9 cellular contexts compared by ENCODE assay signal in genomic region chr20:9609892-9610502, GRCh38.
DNase-seq lines count a peak whose midpoint lies in the region; ATAC-seq and TF ChIP-seq lines count a peak whose summit lies in the region.
"Had no signal": no experiment of that assay in that cellular context is flagged by ENCODE, and none has a peak within 500 bp of the region (broad histone marks: within the 10 kb centered on the region; RNA-seq: fewer than 3 reads in every experiment).

No MANE protein-coding gene starts in this region.

- DNase-seq in DMS53 (lab: John Stamatoyannopoulos, UW) (peak; percentile 80), GM20000 (ENCODE audit: low spot score) (peak; percentile 36), RPMI8226 (peak; percentile 71), choroid plexus epithelial cell (ENCODE audit: low read depth) (peak; percentile 82), mesendoderm (peak; percentile 77), upper lobe of left lung (peak in 1 of 2 donors; percentile 34)
- DNase-seq: activated naive CD8-positive, alpha-beta T cell treated with anti-CD3 and anti-CD28 coated beads, Interleukin-2, amount 10 ng/mL, durations not matched to agents 7 days and 5 days had no signal

- no peak overlapping the region for H2BK120ac ChIP-seq in mesendoderm (ENCODE audit: low read depth, low read length)

- TF ChIP-seq EP300 in upper lobe of left lung (IDR thresholded peaks at IDR 0.05) = no peak

- no peak overlapping the region for H3K4ac ChIP-seq in mesendoderm (ENCODE audit: low read depth, low read length)

- H3K18ac ChIP-seq in mesendoderm (ENCODE audit: low read length) = no peak overlapping the region

- H2BK5ac ChIP-seq in mesendoderm (ENCODE audit: low read length) = no peak overlapping the region

- H2BK15ac ChIP-seq in mesendoderm (replicated peaks; ENCODE audit: low read depth) = no peak overlapping the region

- TF ChIP-seq POLR2A in upper lobe of left lung (IDR thresholded peaks at IDR 0.05) = no peak

- no peak overlapping the region for H3K23ac ChIP-seq in mesendoderm (ENCODE audit: low read length)

- no CpG with 5 or more reads among the region's 7 CpGs for WGBS in mesendoderm (ENCODE audit: extremely low coverage, insufficient coverage, low lambda C conversion rate)
- 19 to 23% methylated on average over 7 of the region's 7 CpGs for WGBS in upper lobe of left lung, 2 donors

- TF ChIP-seq CTCF in GM20000 (IDR thresholded peaks at IDR 0.05; ENCODE audit: extremely low read depth, missing control alignments) = peak; percentile 35
- TF ChIP-seq CTCF in Loucy (conservative IDR thresholded peaks at IDR 0.05; ENCODE audit: low read length) = peak; percentile 84
- peak; percentile 69 for TF ChIP-seq CTCF in choroid plexus epithelial cell (conservative IDR thresholded peaks at IDR 0.05; ENCODE audit: low read depth, low read length)
- TF ChIP-seq CTCF in upper lobe of left lung (IDR thresholded peaks at IDR 0.05) = peak; percentile 40 to 72 (median 59)

- H3K9me3 ChIP-seq in Loucy (ENCODE audit: insufficient read depth, low read depth, low read length) (no peaks in the 10 kb centered on the region), upper lobe of left lung (no peaks in the 10 kb centered on the region)

- H3K79me2 ChIP-seq in Loucy (ENCODE audit: insufficient read depth, low read length) = no peaks in the 10 kb centered on the region
- no peaks in the 10 kb centered on the region for H3K79me2 ChIP-seq in mesendoderm (ENCODE audit: control insufficient read depth, insufficient read depth, low read length)

- H3F3A ChIP-seq in Loucy (ENCODE audit: low read depth) = no peaks in the 10 kb centered on the region

- H3K4me2 ChIP-seq in Loucy (ENCODE audit: low read depth, low read length, poor library complexity, severe bottlenecking) (no peak overlapping the region), mesendoderm (ENCODE audit: low read length) (no peak overlapping the region)

- H3K36me3 ChIP-seq in Loucy (ENCODE audit: insufficient read depth, low read length) (no peaks in the 10 kb centered on the region), mesendoderm (ENCODE audit: control insufficient read depth, insufficient read depth, low read length) (no peaks in the 10 kb centered on the region), upper lobe of left lung (no peaks in the 10 kb centered on the region)

- H4K8ac ChIP-seq in mesendoderm (ENCODE audit: low read depth, low read length) = no peak overlapping the region

- H3K9ac ChIP-seq in Loucy (ENCODE audit: low read depth, low read length, poor library complexity, severe bottlenecking) = peak overlapping the region; percentile 1
- no peak overlapping the region for H3K9ac ChIP-seq in mesendoderm (ENCODE audit: low read length)

- H3K9me2 ChIP-seq in Loucy (replicated peaks; ENCODE audit: low read depth, low read length) = no peaks in the 10 kb centered on the region

- H3K4me3 ChIP-seq in Loucy (ENCODE audit: low read length, poor library complexity, severe bottlenecking) (no peak overlapping the region), choroid plexus epithelial cell (ENCODE audit: low read depth, low read length) (no peak overlapping the region), mesendoderm (ENCODE audit: low read length) (no peak overlapping the region), upper lobe of left lung (no peak overlapping the region)

- no peak overlapping the region for H2AK5ac ChIP-seq in mesendoderm (ENCODE audit: low read length)

- H2AFZ ChIP-seq in Loucy (ENCODE audit: low read length) = peak overlapping the region; percentile 52

- H3K56ac ChIP-seq in mesendoderm (ENCODE audit: low read length) = no peak overlapping the region

- H3K27me3 ChIP-seq in Loucy (ENCODE audit: insufficient read depth, low read length, poor library complexity, severe bottlenecking) (no peaks in the 10 kb centered on the region), mesendoderm (ENCODE audit: insufficient read depth, low read length, poor library complexity) (no peaks in the 10 kb centered on the region), upper lobe of left lung (no peaks in the 10 kb centered on the region)

- no peaks in the 10 kb centered on the region for H4K20me1 ChIP-seq in Loucy (ENCODE audit: insufficient read depth, low read length, poor library complexity, severe bottlenecking)

- no peak overlapping the region for H4K5ac ChIP-seq in mesendoderm (ENCODE audit: low read length)

- ATAC-seq in upper lobe of left lung (ENCODE audit: low FRiP score in 2 of 2) (peak in 1 of 2 donors; percentile 72), HG03045 (IDR thresholded peaks at IDR 0.05; ENCODE audit: unreplicated experiment) (no peak)

- H3K4me1 ChIP-seq in Loucy (ENCODE audit: insufficient read depth, low read length, poor library complexity, severe bottlenecking) (peaks cover 12% of the 10 kb centered on the region), mesendoderm (ENCODE audit: control insufficient read depth, low read depth, low read length) (no peaks in the 10 kb centered on the region), upper lobe of left lung (no peaks in the 10 kb centered on the region)

- H3K27ac ChIP-seq in mesendoderm (ENCODE audit: low read depth, low read length) = no peak overlapping the region
- no peak overlapping the region for H3K27ac ChIP-seq in upper lobe of left lung

- H3K79me1 ChIP-seq in mesendoderm (ENCODE audit: low read length) = no peaks in the 10 kb centered on the region
